In genomic region chr16:78100162-78100467, GRCh38 we compare ENCODE assay signal across 8 cellular contexts. TPM values are rescaled to one million over a fixed set of nuclear protein-coding genes. Genes with fewer than 3 reads are reported as not detected.
DNase-seq lines count a peak whose midpoint lies in the region; ATAC-seq and TF ChIP-seq lines count a peak whose summit lies in the region.

No MANE protein-coding gene starts in this region.

- H3K27me3 ChIP-seq in H7 (ENCODE audit: control insufficient read depth, insufficient read depth, low read length) (no peaks in the 10 kb centered on the region; the same call in 1 of the 2 replicates), skeletal muscle satellite cell (ENCODE audit: control insufficient read depth, insufficient read depth, low read length) (no peaks in the 10 kb centered on the region)

- H3K4me1 ChIP-seq in skeletal muscle satellite cell (ENCODE audit: control insufficient read depth, insufficient read depth, low read length), result peaks cover 6% of the 10 kb centered on the region

- CTCF ChIA-PET in RWPE1 (lab: Yijun Ruan, JAX), result interaction anchor here (0.6 to 1.2 kb wide), 5 partner anchors 9 to 1054 kb away, joined by 3 to 5 read pairs (median 4); no protein-coding TSS in a partner anchor

- peak overlapping the region; percentile 92 for H3K4me3 ChIP-seq in H7 (ENCODE audit: insufficient read depth, low read depth, low read length)
- peak overlapping the region; percentile 97 for H3K4me3 ChIP-seq in fibroblast of pulmonary artery (replicated peaks; ENCODE audit: low read depth, low read length)
- H3K4me3 ChIP-seq in skeletal muscle satellite cell (ENCODE audit: low read length), result peak overlapping the region; percentile 93

- TF ChIP-seq CTCF in RWPE1 (conservative IDR thresholded peaks at IDR 0.05; ENCODE audit: low read depth), result peak; percentile 40; the same call in 1 of the 2 replicates
- TF ChIP-seq CTCF in fibroblast of pulmonary artery (IDR thresholded peaks at IDR 0.05; ENCODE audit: low read length, missing control alignments), result no peak

- peak overlapping the region; percentile 94 for H3K27ac ChIP-seq in RWPE1

- POLR2A ChIA-PET in RWPE1 (lab: Yijun Ruan, JAX; ENCODE audit: low non-redundant PET), result no interaction called here

- H3K4me2 ChIP-seq in skeletal muscle satellite cell (ENCODE audit: low read length), result peak overlapping the region; percentile 94

- H3K36me3 ChIP-seq in H7 (replicated peaks; ENCODE audit: control insufficient read depth, insufficient read depth, low read length) (no peaks in the 10 kb centered on the region), skeletal muscle satellite cell (ENCODE audit: insufficient read depth, low read length) (no peaks in the 10 kb centered on the region)

- peak overlapping the region; percentile 87 for H3K9ac ChIP-seq in skeletal muscle satellite cell (ENCODE audit: low read depth, low read length)

- no peaks in the 10 kb centered on the region for H3K9me3 ChIP-seq in skeletal muscle satellite cell (replicated peaks; ENCODE audit: low read length)

- ATAC-seq in HG03469 (IDR thresholded peaks at IDR 0.05; ENCODE audit: unreplicated experiment), result no peak

- DNase-seq in H7 (no peak), RWPE1 (ENCODE audit: low spot score) (no peak), fibroblast of pulmonary artery (ENCODE audit: low read depth) (no peak), DMS53 treated with DMSO at 0.1 percent for 48 hours (lab: John Stamatoyannopoulos, UW; ENCODE audit: unreplicated experiment) (no peak), NCI-H146 (lab: John Stamatoyannopoulos, UW) (no peak), cortex of kidney (lab: John Stamatoyannopoulos, UW) (no peak)

RNA-seq across cellular contexts. Expression of gene WWOX, which starts 0.7 kb away (rescaled TPM):
- total RNA-seq in H7 (2014; rRNA removed; shearing (Covaris generic)), result 29.0 and 29.2 TPM in 2 replicates
- 12.0 and 14.2 TPM in 2 replicates for total RNA-seq in skeletal muscle satellite cell (2012; rRNA removed)
